ENCODE assay signal across 1 cellular context in genomic region chr19:15457701-15458484, GRCh38.
TF ChIP-seq lines count a peak whose summit lies in the region.

No MANE protein-coding gene starts in this region.

TF ChIP-seq in IMR-90, 13 proteins besides CTCF, POLR2A, EP300 and RAD21 (continued from another document):
- TF ChIP-seq CHD1 (IDR thresholded peaks at IDR 0.05; ENCODE audit: low read depth, low read length) (no peak), RCOR1 (IDR thresholded peaks at IDR 0.05; ENCODE audit: insufficient replicate concordance, low read length) (no peak), MAZ (IDR thresholded peaks at IDR 0.05; ENCODE audit: borderline replicate concordance, low read depth, low read length) (no peak), USF2 (IDR thresholded peaks at IDR 0.05; ENCODE audit: low read depth, low read length) (no peak), RFX5 (IDR thresholded peaks at IDR 0.05; ENCODE audit: low read depth, low read length) (no peak), MAFK (IDR thresholded peaks at IDR 0.05; ENCODE audit: low read depth, low read length) (no peak), ELK1 (IDR thresholded peaks at IDR 0.05; ENCODE audit: borderline replicate concordance, low read depth, low read length) (no peak), SMC3 (IDR thresholded peaks at IDR 0.05; ENCODE audit: low read depth, low read length) (no peak), NFE2L2 (IDR thresholded peaks at IDR 0.05; ENCODE audit: low read depth, low read length) (no peak), MXI1 (IDR thresholded peaks at IDR 0.05; ENCODE audit: borderline replicate concordance, low read depth, low read length) (no peak), CEBPB (IDR thresholded peaks at IDR 0.05; ENCODE audit: low read depth, low read length) (no peak), BHLHE40 (IDR thresholded peaks at IDR 0.05; ENCODE audit: low read depth, low read length) (no peak)
